In the genomic region with DNA sequence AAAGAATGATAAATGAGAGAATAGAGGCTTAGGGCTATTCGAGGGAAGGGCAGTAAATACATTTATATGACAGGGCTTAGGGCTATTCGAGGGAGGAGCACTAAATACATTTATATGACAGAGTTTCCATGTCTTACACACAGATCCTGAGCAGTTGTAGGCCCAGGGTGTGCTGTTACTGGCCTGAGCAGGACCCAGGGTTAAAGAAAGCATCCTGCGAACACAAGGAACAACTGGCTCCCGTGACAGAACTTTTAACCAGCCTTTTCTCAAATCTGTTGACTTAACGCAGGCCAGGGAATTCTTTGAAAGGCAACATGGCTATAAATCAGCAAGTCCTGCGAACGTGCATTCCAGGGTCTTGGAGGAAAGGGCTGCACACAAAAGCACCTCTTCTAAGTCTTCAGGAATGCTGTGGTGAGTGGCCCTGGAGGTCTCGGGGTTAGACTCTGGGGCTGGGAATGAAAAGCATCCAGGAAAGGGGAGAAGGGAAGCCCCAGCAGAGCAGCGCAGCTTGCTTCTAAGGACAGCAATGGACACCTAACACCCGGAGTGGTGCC, we compare ENCODE assay signal across 13 cellular contexts. TPM values are rescaled to one million over a fixed set of nuclear protein-coding genes. Genes with fewer than 3 reads are reported as not detected.
DNase-seq lines count a peak whose midpoint lies in the region; ATAC-seq and TF ChIP-seq lines count a peak whose summit lies in the region.
"Had no signal": no experiment of that assay in that cellular context is flagged by ENCODE, and none has a peak within 500 bp of the region (broad histone marks: within the 10 kb centered on the region; RNA-seq: fewer than 3 reads in every experiment).

No MANE protein-coding gene starts in this region.

- H3K27me3 Mint-ChIP-seq in nephron (ENCODE audit: low read depth) = no peaks in the 10 kb centered on the region
- H3K27me3 Mint-ChIP-seq in activated T-cell treated with anti-CD3 and anti-CD28 coated beads, Interleukin-2, amount 50 U/mL, for 4 hours (ENCODE audit: low read depth) = no peaks in the 10 kb centered on the region

- H3K4me1 Mint-ChIP-seq in nephron = peaks cover 23% of the 10 kb centered on the region
- H3K4me1 Mint-ChIP-seq in activated T-cell treated with anti-CD3 and anti-CD28 coated beads, Interleukin-2, amount 50 U/mL, for 4 hours (ENCODE audit: low read depth) = no peaks in the 10 kb centered on the region

- H3K36me3 Mint-ChIP-seq in nephron (ENCODE audit: low read depth) = no peaks in the 10 kb centered on the region
- no peaks in the 10 kb centered on the region for H3K36me3 Mint-ChIP-seq in activated T-cell treated with anti-CD3 and anti-CD28 coated beads, Interleukin-2, amount 50 U/mL, for 4 hours (ENCODE audit: insufficient read depth)

- H3K4me1 ChIP-seq in ectodermal cell (ENCODE audit: control insufficient read depth, insufficient read depth, low read length) = peaks cover 13% of the 10 kb centered on the region
- H3K4me1 ChIP-seq in right atrium auricular region = peaks cover 0 to 17% of the 10 kb centered on the region in 2 donors

- no peaks in the 10 kb centered on the region for H3K27me3 ChIP-seq in ectodermal cell (ENCODE audit: control insufficient read depth, insufficient read depth, low read length, poor library complexity, severe bottlenecking)
- no peaks in the 10 kb centered on the region for H3K27me3 ChIP-seq in right atrium auricular region
- H3K27me3 ChIP-seq: sigmoid colon had no signal

- H3K36me3 ChIP-seq in ectodermal cell (ENCODE audit: control insufficient read depth, insufficient read depth, low read length) = no peaks in the 10 kb centered on the region
- H3K36me3 ChIP-seq in right atrium auricular region = no peaks in the 10 kb centered on the region
- H3K36me3 ChIP-seq: sigmoid colon had no signal

- no peak overlapping the region for H3K4me3 Mint-ChIP-seq in nephron
- no peak overlapping the region for H3K4me3 Mint-ChIP-seq in activated T-cell treated with anti-CD3 and anti-CD28 coated beads, Interleukin-2, amount 50 U/mL, for 4 hours

- H3K9me3 Mint-ChIP-seq in nephron = peaks cover 4% of the 10 kb centered on the region
- no peaks in the 10 kb centered on the region for H3K9me3 Mint-ChIP-seq in activated T-cell treated with anti-CD3 and anti-CD28 coated beads, Interleukin-2, amount 50 U/mL, for 4 hours

- H3K27ac Mint-ChIP-seq in nephron = peak overlapping the region; percentile 67 to 83 (median 81)

- H3K4me3 ChIP-seq in ectodermal cell (ENCODE audit: insufficient read depth, low read depth, low read length) (no peak overlapping the region), right atrium auricular region (no peak overlapping the region)
- H3K4me3 ChIP-seq: sigmoid colon had no signal

- WGBS in ectodermal cell, 2 experiments = 77 to 82% methylated on average over 10 of the region's 10 CpGs

- no peak for ATAC-seq in Right ventricle myocardium superior (ENCODE audit: poor library complexity)
- ATAC-seq in activated T-cell treated with anti-CD3 and anti-CD28 coated beads, Interleukin-2, amount 50 U/mL, for 4 hours = no peak

- TF ChIP-seq CTCF in nephron (IDR thresholded peaks at IDR 0.05; ENCODE audit: unreplicated experiment in 3 of 3) (no peak), right atrium auricular region (IDR thresholded peaks at IDR 0.05) (no peak)

- peak overlapping the region; percentile 61 for H3K27ac ChIP-seq in ectodermal cell (ENCODE audit: insufficient read depth, low read depth, low read length, poor library complexity, severe bottlenecking)
- no peak overlapping the region for H3K27ac ChIP-seq in right atrium auricular region
- H3K27ac ChIP-seq: VCaP had no signal

- DNase-seq in AG08395 (ENCODE audit: low spot score) (peak; percentile 66), HT1080 (ENCODE audit: low read depth) (peak; percentile 40), Right ventricle myocardium superior (no peak), right atrium auricular region (ENCODE audit: low spot score) (no peak)
- DNase-seq in activated T-cell treated with anti-CD3 and anti-CD28 coated beads, Interleukin-2, amount 50 U/mL, for 4 hours = no peak
- DNase-seq in activated naive CD4-positive, alpha-beta T cell (lab: John Stamatoyannopoulos, UW) = no peak
- DNase-seq: hypothalamus, NCI-H146, SHP77 treated with DMSO at 0.1 percent for 48 hours, sigmoid colon had no signal

- H3K9me3 ChIP-seq in ectodermal cell (ENCODE audit: control insufficient read depth, low read length) = no peaks in the 10 kb centered on the region
- peaks cover 0 to 5% of the 10 kb centered on the region in 2 donors for H3K9me3 ChIP-seq in right atrium auricular region
- H3K9me3 ChIP-seq: sigmoid colon had no signal

- intact Hi-C loops in Right ventricle myocardium superior (cut with DNase I) = no loop called here

RNA-seq across cellular contexts. Expression of gene ANKRD55, which starts 45.2 kb away (rescaled TPM):
- not detected in 2 replicates for total RNA-seq in HT1080 (2014; rRNA removed; shearing (Covaris generic))
- 0.05 and 0.10 TPM in 2 replicates for polyA plus RNA-seq in HT1080 (2015; cell fraction: cytosol; rRNA removed)
- polyA plus RNA-seq in HT1080 (2015; cell fraction: nucleus; rRNA removed) = not detected in 2 replicates
- polyA plus RNA-seq in ectodermal cell (2013, experiment 1 of 4) = not detected
- polyA plus RNA-seq in ectodermal cell (2013, experiment 2 of 4) = not detected
- not detected for polyA plus RNA-seq in ectodermal cell (2013, experiment 3 of 4)
- not detected for polyA plus RNA-seq in ectodermal cell (2013, experiment 4 of 4)
- total RNA-seq in Right ventricle myocardium superior (not detected), right atrium auricular region (under 1 TPM in 1 of 2 donors, not detected in 1; 0.20 TPM)
- under 1 TPM in 2 of 3 donors, not detected in 1; 0.21 to 0.22 TPM for total RNA-seq in activated T-cell treated with anti-CD3 and anti-CD28 coated beads, Interleukin-2, amount 50 U/mL, for 4 hours

Comparison
In these comparisons a context has a peak if more than half of its experiments do, and no peak if none do; other contexts are left out.
1. DNase-seq: peak in AG08395 (single experiment) and HT1080 (single experiment); none in Right ventricle myocardium superior (single experiment), activated T-cell treated with anti-CD3 and anti-CD28 coated beads, Interleukin-2, amount 50 U/mL, for 4 hours (single experiment), right atrium auricular region (single experiment) and activated naive CD4-positive, alpha-beta T cell (0 of 4).